In genomic region chr3:151085889-151086483, GRCh38 we compare ENCODE assay signal across 9 cellular contexts. TPM values are rescaled to one million over a fixed set of nuclear protein-coding genes. Genes with fewer than 3 reads are reported as not detected.
DNase-seq lines count a peak whose midpoint lies in the region; ATAC-seq and TF ChIP-seq lines count a peak whose summit lies in the region.
"Had no signal": no experiment of that assay in that cellular context is flagged by ENCODE, and none has a peak within 500 bp of the region (broad histone marks: within the 10 kb centered on the region; RNA-seq: fewer than 3 reads in every experiment).

No MANE protein-coding gene starts in this region.

- peaks cover 20% of the 10 kb centered on the region for H3K27me3 Mint-ChIP-seq in WTC11 (ENCODE audit: low read depth)
- H3K27me3 Mint-ChIP-seq in natural killer cell treated with Interleukin-12 subunit alpha and Interleukin-12 subunit beta and Interleukin-15 and Interleukin-18, amount 100 ng/mL, for 72 hours, result peaks cover 23 to 54% of the 10 kb centered on the region in 2 donors

- no peaks in the 10 kb centered on the region for H3K36me3 Mint-ChIP-seq in WTC11
- H3K36me3 Mint-ChIP-seq in natural killer cell treated with Interleukin-12 subunit alpha and Interleukin-12 subunit beta and Interleukin-15 and Interleukin-18, amount 100 ng/mL, for 72 hours, result no peaks in the 10 kb centered on the region

- H3K9me3 Mint-ChIP-seq in WTC11, result no peaks in the 10 kb centered on the region
- no peaks in the 10 kb centered on the region for H3K9me3 Mint-ChIP-seq in natural killer cell treated with Interleukin-12 subunit alpha and Interleukin-12 subunit beta and Interleukin-15 and Interleukin-18, amount 100 ng/mL, for 72 hours

- POLR2A ChIA-PET in WTC11 (lab: Charles Lee), result interaction anchor here (0.5 to 1.8 kb wide), 6 partner anchors 9 to 323 kb away, joined by 3 to 7 read pairs (median 4); partner anchors contain the start of gene SIAH2

- H3K4me3 Mint-ChIP-seq in WTC11, result peak overlapping the region; percentile 94
- peak overlapping the region; percentile 81 for H3K4me3 Mint-ChIP-seq in natural killer cell treated with Interleukin-12 subunit alpha and Interleukin-12 subunit beta and Interleukin-15 and Interleukin-18, amount 100 ng/mL, for 72 hours

- peak overlapping the region; percentile 55 for H3K4me3 ChIP-seq in AG10803 (ENCODE audit: low read length)

- CTCF ChIA-PET in WTC11 (lab: Charles Lee), result interaction anchor here (0.6 to 3.3 kb wide), 21 partner anchors 11 to 1467 kb away, joined by 3 to 19 read pairs (median 4); no protein-coding TSS in a partner anchor

- TF ChIP-seq CTCF in AG10803 (conservative IDR thresholded peaks at IDR 0.05; ENCODE audit: low read length) (no peak), WTC11 (IDR thresholded peaks at IDR 0.05) (no peak)

- DNase-seq in AG10803 (ENCODE audit: low read depth) (no peak), WTC11 (ENCODE audit: low spot score) (peak; percentile 57), COLO829 (ENCODE audit: low spot score) (no peak)
- DNase-seq in natural killer cell treated with Interleukin-12 subunit alpha and Interleukin-12 subunit beta and Interleukin-15 and Interleukin-18, amount 100 ng/mL, for 72 hours (ENCODE audit: low spot score), result peak; percentile 62
- DNase-seq in activated CD4-positive, CD25-positive, alpha-beta regulatory T cell treated with anti-CD3 and anti-CD28 coated beads, Interleukin-2, amount 50 U/mL, for 72 hours, result no peak

- ATAC-seq in GM19035 (IDR thresholded peaks at IDR 0.05; ENCODE audit: unreplicated experiment), result peak; percentile 21
- ATAC-seq in HG03571 (IDR thresholded peaks at IDR 0.05; ENCODE audit: unreplicated experiment), result peak; percentile 28
- ATAC-seq in WTC11, result peak; percentile 24
- ATAC-seq in esophagus mucosa, result peak; percentile 17
- peak; percentile 50 to 55 for ATAC-seq in natural killer cell treated with Interleukin-12 subunit alpha and Interleukin-12 subunit beta and Interleukin-15 and Interleukin-18, amount 100 ng/mL, for 72 hours

- no peak overlapping the region for H3K27ac Mint-ChIP-seq in WTC11
- H3K27ac Mint-ChIP-seq in natural killer cell treated with Interleukin-12 subunit alpha and Interleukin-12 subunit beta and Interleukin-15 and Interleukin-18, amount 100 ng/mL, for 72 hours, result no peak overlapping the region

- H3K4me1 Mint-ChIP-seq in WTC11, result peaks cover 51% of the 10 kb centered on the region
- H3K4me1 Mint-ChIP-seq in natural killer cell treated with Interleukin-12 subunit alpha and Interleukin-12 subunit beta and Interleukin-15 and Interleukin-18, amount 100 ng/mL, for 72 hours (ENCODE audit: low read depth in 2 of 2), result peaks cover 5 to 9% of the 10 kb centered on the region in 2 donors

TF ChIP-seq in WTC11, 78 proteins besides CTCF, POLR2A, EP300 and RAD21:
- TF ChIP-seq JUN (CRISPR knock-in tag; IDR thresholded peaks at IDR 0.05) (0 out of 2 replicates have a peak, but pooled peaks have one; percentile 14), PRRX2 (CRISPR knock-in tag; IDR thresholded peaks at IDR 0.05) (no peak), PRDM15 (CRISPR knock-in tag; IDR thresholded peaks at IDR 0.05) (peak; percentile 7; the same call in 1 of the 2 replicates), OVOL2 (CRISPR knock-in tag; IDR thresholded peaks at IDR 0.05; ENCODE audit: borderline replicate concordance) (no peak), TEAD4 (CRISPR knock-in tag; IDR thresholded peaks at IDR 0.05) (no peak), CREM (CRISPR knock-in tag; IDR thresholded peaks at IDR 0.05) (no peak), FOXP4 (CRISPR knock-in tag; IDR thresholded peaks at IDR 0.05) (0 out of 2 replicates have a peak, but pooled peaks have one; percentile 12), ZNF121 (CRISPR knock-in tag; IDR thresholded peaks at IDR 0.05) (0 out of 2 replicates have a peak, but pooled peaks have one; percentile 6)

RNA-seq across cellular contexts. Expression of gene MED12L, which starts 0.5 kb away (rescaled TPM):
- 22.3 to 27.4 TPM (median 25.2 TPM) in 3 replicates for total RNA-seq in WTC11 (2021)
- total RNA-seq in esophagus mucosa, result 0.32 TPM
- total RNA-seq in natural killer cell treated with Interleukin-12 subunit alpha and Interleukin-12 subunit beta and Interleukin-15 and Interleukin-18, amount 100 ng/mL, for 72 hours, result 1 to 10 TPM; 1.7 to 2.8 TPM
- total RNA-seq: myocyte had no signal

Comparison
In these comparisons a context has a peak if more than half of its experiments do, and no peak if none do; other contexts are left out.
1. DNase-seq: peak in WTC11 (single experiment) and natural killer cell treated with Interleukin-12 subunit alpha and Interleukin-12 subunit beta and Interleukin-15 and Interleukin-18, amount 100 ng/mL, for 72 hours (single experiment); none in AG10803 (single experiment), COLO829 (single experiment) and activated CD4-positive, CD25-positive, alpha-beta regulatory T cell treated with anti-CD3 and anti-CD28 coated beads, Interleukin-2, amount 50 U/mL, for 72 hours (single experiment).
2. Peak in every context shown above with its lines, with median percentiles within 50 percentile points of each other: ATAC-seq.